Comparison of ENCODE assay signal across 16 cellular contexts in the genomic region with DNA sequence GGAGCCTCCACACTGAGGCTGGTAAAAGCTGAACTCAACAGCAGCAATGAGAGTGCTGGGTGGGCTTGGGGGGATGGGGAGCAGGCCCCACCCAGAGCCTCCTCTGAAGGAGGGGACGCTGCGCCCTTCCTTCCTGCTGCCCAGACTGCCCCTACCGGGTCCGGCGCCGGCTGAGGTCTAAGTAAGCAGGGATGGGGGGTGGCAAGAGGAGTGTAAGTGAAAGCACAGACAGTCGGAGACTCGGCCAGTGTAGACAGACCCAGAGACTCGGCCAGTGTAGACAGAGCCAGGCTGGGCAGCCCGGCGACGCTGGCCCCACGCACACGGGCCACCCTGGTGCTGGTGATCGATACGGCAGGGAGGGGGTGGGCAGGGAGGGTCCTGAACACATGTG. TPM values are rescaled to one million over a fixed set of nuclear protein-coding genes. Genes with fewer than 3 reads are reported as not detected.
DNase-seq lines count a peak whose midpoint lies in the region; ATAC-seq and TF ChIP-seq lines count a peak whose summit lies in the region.
"Had no signal": no experiment of that assay in that cellular context is flagged by ENCODE, and none has a peak within 500 bp of the region (broad histone marks: within the 10 kb centered on the region; RNA-seq: fewer than 3 reads in every experiment).

No MANE protein-coding gene starts in this region.

- TF ChIP-seq CTCF in PC-9 (conservative IDR thresholded peaks at IDR 0.05): no peak

- H3K9me3 ChIP-seq in PC-9 (ENCODE audit: insufficient read depth, low read depth): no peaks in the 10 kb centered on the region
- no peaks in the 10 kb centered on the region for H3K9me3 ChIP-seq in right cardiac atrium (ENCODE audit: control insufficient read depth, low read length)
- H3K9me3 ChIP-seq in effector memory CD4-positive, alpha-beta T cell (ENCODE audit: control insufficient read depth, low read length): no peaks in the 10 kb centered on the region
- H3K9me3 ChIP-seq: BLaER1, SJSA1 had no signal

- no peaks in the 10 kb centered on the region for H3K9me2 ChIP-seq in PC-9 (ENCODE audit: insufficient read depth)

- peak; percentile 18 for ATAC-seq in stimulated activated naive CD8-positive, alpha-beta T cell treated with anti-CD3 and anti-CD28 coated beads, Interleukin-15, amount 100 ng/mL, for 72 hours
- no peak for ATAC-seq in stimulated activated naive CD8-positive, alpha-beta T cell treated with anti-CD3 and anti-CD28 coated beads, Interleukin-15, Interleukin-2, amounts not matched to agents 100 U/mL and 50 U/mL, for 24 hours
- ATAC-seq in right cardiac atrium (no peak), HG02884 (IDR thresholded peaks at IDR 0.05; ENCODE audit: unreplicated experiment) (no peak)

- no peaks in the 10 kb centered on the region for H3K36me3 ChIP-seq in PC-9 (ENCODE audit: low read depth)
- no peaks in the 10 kb centered on the region for H3K36me3 ChIP-seq in effector memory CD4-positive, alpha-beta T cell (ENCODE audit: control insufficient read depth, insufficient read depth, low read length)

- H3K27ac Mint-ChIP-seq in stimulated activated naive CD8-positive, alpha-beta T cell treated with anti-CD3 and anti-CD28 coated beads, Interleukin-15, amount 100 ng/mL, for 72 hours: no peak overlapping the region

- 92% methylated on average over 16 of the region's 16 CpGs for WGBS in right cardiac atrium

- H3K27me3 Mint-ChIP-seq in stimulated activated naive CD8-positive, alpha-beta T cell treated with anti-CD3 and anti-CD28 coated beads, Interleukin-15, amount 100 ng/mL, for 72 hours: peaks cover 13% of the 10 kb centered on the region

- POLR2A ChIA-PET in PC-9 (lab: Charles Lee; ENCODE audit: unreplicated experiment): interaction anchor here (0.7 kb wide), 1 partner anchor 248 kb away, joined by 20 read pairs; no protein-coding TSS in a partner anchor

- no peak for DNase-seq in stimulated activated naive CD8-positive, alpha-beta T cell treated with anti-CD3 and anti-CD28 coated beads, Interleukin-15, amount 100 ng/mL, for 72 hours
- no peak for DNase-seq in stimulated activated naive CD8-positive, alpha-beta T cell treated with anti-CD3 and anti-CD28 coated beads, Interleukin-15, Interleukin-2, amounts not matched to agents 100 U/mL and 50 U/mL, for 24 hours
- no peak for DNase-seq in PC-9
- peak in 2 of 3 donors; percentile 28 to 50 for DNase-seq in right cardiac atrium
- no peak for DNase-seq in effector memory CD4-positive, alpha-beta T cell
- DNase-seq in NCI-H345 (lab: John Stamatoyannopoulos, UW): no peak
- DNase-seq: DMS53, H7, MM.1S, NCI-H1105, NCI-H1930, NCI-H2171 treated with DMSO at 0.1 percent for 48 hours, NCI-H510A had no signal

- peaks cover 15% of the 10 kb centered on the region for H3F3A ChIP-seq in PC-9 (ENCODE audit: insufficient read depth, low read depth)

- no peak overlapping the region for H3K4me3 Mint-ChIP-seq in stimulated activated naive CD8-positive, alpha-beta T cell treated with anti-CD3 and anti-CD28 coated beads, Interleukin-15, amount 100 ng/mL, for 72 hours

- no peak overlapping the region for H3K4me2 ChIP-seq in PC-9

- no peak overlapping the region for H2AFZ ChIP-seq in PC-9

- H4K20me1 ChIP-seq in PC-9 (ENCODE audit: insufficient read depth): no peaks in the 10 kb centered on the region

- CTCF ChIA-PET in PC-9 (lab: Charles Lee): no interaction called here

- no peak overlapping the region for H3K27ac ChIP-seq in PC-9
- H3K27ac ChIP-seq in right cardiac atrium (ENCODE audit: low read length): no peak overlapping the region
- no peak overlapping the region for H3K27ac ChIP-seq in effector memory CD4-positive, alpha-beta T cell (ENCODE audit: insufficient read depth, low read length, poor library complexity, severe bottlenecking)
- H3K27ac ChIP-seq: BLaER1, SJSA1 had no signal

- TSS peak; percentile 29 for BruUV-seq in PC-9 (replicated peaks; lab: Mats Ljungman, UMichigan)

- H3K4me1 Mint-ChIP-seq in stimulated activated naive CD8-positive, alpha-beta T cell treated with anti-CD3 and anti-CD28 coated beads, Interleukin-15, amount 100 ng/mL, for 72 hours: peaks cover 81% of the 10 kb centered on the region

- no peaks in the 10 kb centered on the region for H3K79me2 ChIP-seq in PC-9 (ENCODE audit: low read depth)

- no peaks in the 10 kb centered on the region for H3K27me3 ChIP-seq in PC-9 (ENCODE audit: insufficient read depth, low read depth)
- H3K27me3 ChIP-seq in right cardiac atrium (ENCODE audit: control insufficient read depth, insufficient read depth): no peaks in the 10 kb centered on the region
- H3K27me3 ChIP-seq in effector memory CD4-positive, alpha-beta T cell (replicated peaks; ENCODE audit: control insufficient read depth, insufficient read depth, low read length, poor library complexity, severe bottlenecking): no peaks in the 10 kb centered on the region
- H3K27me3 ChIP-seq: SJSA1 had no signal

- no peak overlapping the region for H3K4me3 ChIP-seq in PC-9
- no peak overlapping the region for H3K4me3 ChIP-seq in right cardiac atrium (ENCODE audit: low read length)
- H3K4me3 ChIP-seq in effector memory CD4-positive, alpha-beta T cell (ENCODE audit: insufficient read depth, low read depth, low read length, poor library complexity, severe bottlenecking): no peak overlapping the region
- H3K4me3 ChIP-seq: BLaER1, SJSA1 had no signal

- intact Hi-C loops in PC-9 (cut with micrococcal nuclease; ENCODE audit: unreplicated experiment) (no loop called here), right cardiac atrium (cut with DNase I) (no loop called here)

- H3K9me3 Mint-ChIP-seq in stimulated activated naive CD8-positive, alpha-beta T cell treated with anti-CD3 and anti-CD28 coated beads, Interleukin-15, amount 100 ng/mL, for 72 hours: no peaks in the 10 kb centered on the region

- peaks cover 12% of the 10 kb centered on the region for H3K4me1 ChIP-seq in PC-9 (replicated peaks; ENCODE audit: insufficient read depth)
- H3K4me1 ChIP-seq in right cardiac atrium (ENCODE audit: control insufficient read depth, insufficient read depth, low read length): no peaks in the 10 kb centered on the region
- peaks cover 37% of the 10 kb centered on the region for H3K4me1 ChIP-seq in effector memory CD4-positive, alpha-beta T cell (ENCODE audit: control insufficient read depth, insufficient read depth, low read length, poor library complexity, severe bottlenecking)

RNA-seq across cellular contexts. Expression of a gene that starts 7.4 kb away (rescaled TPM):
- total RNA-seq in PC-9 (2021): 5.4 and 5.9 TPM in 2 replicates
- total RNA-seq in right cardiac atrium: not detected
- not detected for polyA plus RNA-seq in right cardiac atrium
- total RNA-seq: SJSA1 had no signal

RNA-seq across cellular contexts. Expression of a gene that starts 10.6 kb away (rescaled TPM):
- total RNA-seq in PC-9 (2021) (73.4 and 90.4 TPM in 2 replicates), right cardiac atrium (10 to 100 TPM; 12.4 to 21.5 (median 18.6) TPM)
- polyA plus RNA-seq in right cardiac atrium: 25.5 TPM

RNA-seq across cellular contexts. Expression of a gene that starts 25.4 kb away (rescaled TPM):
- 10.5 and 22.8 TPM in 2 replicates for total RNA-seq in PC-9 (2021)
- 1 to 10 TPM; 3.1 to 7.5 (median 4.5) TPM for total RNA-seq in right cardiac atrium
- 4.3 TPM for polyA plus RNA-seq in right cardiac atrium
- total RNA-seq: SJSA1 had no signal

RNA-seq across cellular contexts. Expression of a gene that starts 25.6 kb away (rescaled TPM):
- total RNA-seq in PC-9 (2021) (23.7 and 38.5 TPM in 2 replicates), right cardiac atrium (10 to 100 TPM in 2 of 4 donors, 1 to 10 TPM in 2; 7.9 to 13.4 (median 11.1) TPM)
- 14.6 TPM for polyA plus RNA-seq in right cardiac atrium

Comparison
In these comparisons a context has a peak if more than half of its experiments do, and no peak if none do; other contexts are left out.
1. DNase-seq: peak in right cardiac atrium (2 of 3); none in stimulated activated naive CD8-positive, alpha-beta T cell treated with anti-CD3 and anti-CD28 coated beads, Interleukin-15, amount 100 ng/mL, for 72 hours (0 of 2), stimulated activated naive CD8-positive, alpha-beta T cell treated with anti-CD3 and anti-CD28 coated beads, Interleukin-15, Interleukin-2, amounts not matched to agents 100 U/mL and 50 U/mL, for 24 hours (single experiment), PC-9 (0 of 2), effector memory CD4-positive, alpha-beta T cell (0 of 3) and NCI-H345 (single experiment).